In genomic region chr18:48879008-48879431, GRCh38 we compare ENCODE assay signal across 17 cellular contexts.
A peak's percentile ranks its signal among the peaks of the same experiment; 100 is the strongest.
DNase-seq lines count a peak whose midpoint lies in the region; ATAC-seq, FAIRE-seq and TF ChIP-seq lines count a peak whose summit lies in the region.
"Had no signal": no experiment of that assay in that cellular context is flagged by ENCODE, and none has a peak within 500 bp of the region (broad histone marks: within the 10 kb centered on the region; RNA-seq: fewer than 3 reads in every experiment).

No MANE protein-coding gene starts in this region.

- no peaks in the 10 kb centered on the region for H4K20me1 ChIP-seq in H1 (replicated peaks in 1 of 2; ENCODE audit: control insufficient read depth in 1 of 2, insufficient read depth in 2 of 2, low read length in 2 of 2)
- H4K20me1 ChIP-seq: BLaER1 had no signal

- POLR2A ChIA-PET in H1 (lab: Charles Lee; ENCODE audit: partially characterized antibody), result no interaction called here

- peak overlapping the region; percentile 78; the same call in 1 of the 2 replicates for H2BK5ac ChIP-seq in H1 (ENCODE audit: low read depth, low read length)

- ATAC-seq in lower lobe of right lung (peak; percentile 73 to 86), upper lobe of left lung (ENCODE audit: low FRiP score in 2 of 2) (peak; percentile 31 to 66)
- ATAC-seq: activated CD8-positive, alpha-beta T cell treated with anti-CD3 and anti-CD28 coated beads for 36 hours had no signal

- no peak overlapping the region for H2BK120ac ChIP-seq in H1 (replicated peaks; ENCODE audit: low read depth, low read length)

- 0 out of 3 replicates have a peak, but pooled peaks of 1 of the 2 experiments have one; percentile 31 for TF ChIP-seq EP300 in H1 (IDR thresholded peaks at IDR 0.05; ENCODE audit: borderline replicate concordance in 1 of 2, low read depth in 2 of 2, low read length in 2 of 2)
- TF ChIP-seq EP300 in upper lobe of left lung (IDR thresholded peaks at IDR 0.05), result no peak

- no peak overlapping the region for H2AK5ac ChIP-seq in H1 (ENCODE audit: low read depth, low read length)

- no peak for FAIRE-seq in H1 (lab: Jason Lieb, UNC)
- FAIRE-seq: islet of Langerhans, RCC 7860 had no signal

- no peak overlapping the region for H3K14ac ChIP-seq in H1 (ENCODE audit: insufficient read length)

- H3K79me2 ChIP-seq in H1 (ENCODE audit: control insufficient read depth in 1 of 2, insufficient read depth in 2 of 2, low read length in 2 of 2), result no peaks in the 10 kb centered on the region

- H4K5ac ChIP-seq in H1 (ENCODE audit: insufficient read length, low read depth, low read length), result no peak overlapping the region

- CTCF ChIA-PET in H1 (lab: Charles Lee; ENCODE audit: partially characterized antibody), result interaction anchor here (0.9 to 2.2 kb wide), 4 partner anchors 13 to 105 kb away, joined by 4 to 6 read pairs (median 5); no protein-coding TSS in a partner anchor

- TF ChIP-seq POLR2A in H1 (IDR thresholded peaks at IDR 0.05; ENCODE audit: control extremely low read depth in 1 of 2, low read depth in 2 of 2, low read length in 2 of 2), result no peak
- TF ChIP-seq POLR2A in upper lobe of left lung (IDR thresholded peaks at IDR 0.05), result no peak

- H2AFZ ChIP-seq in H1 (ENCODE audit: low read length), result 0 out of 2 replicates have a peak overlapping the region, but pooled peaks have one; percentile 11

- no peaks in the 10 kb centered on the region for H3K36me3 ChIP-seq in right atrium auricular region
- no peaks in the 10 kb centered on the region for H3K36me3 ChIP-seq in H1 (ENCODE audit: control insufficient read depth in 2 of 4, insufficient read depth in 4 of 4, low read length in 3 of 4)
- no peaks in the 10 kb centered on the region for H3K36me3 ChIP-seq in lower lobe of right lung
- H3K36me3 ChIP-seq in upper lobe of left lung, result no peaks in the 10 kb centered on the region
- H3K36me3 ChIP-seq: BLaER1 had no signal

- no peak overlapping the region for H3K23ac ChIP-seq in H1 (ENCODE audit: insufficient read length)

- no peak overlapping the region for H3K4ac ChIP-seq in H1 (replicated peaks; ENCODE audit: insufficient read length, low read depth, low read length)

- 0 out of 4 replicates have a peak, but pooled peaks of 1 of the 2 experiments have one; percentile 1 for TF ChIP-seq RAD21 in H1 (IDR thresholded peaks at IDR 0.05 in 1 of 2, conservative IDR thresholded peaks at IDR 0.05 in 1 of 2; ENCODE audit: low read depth in 2 of 2, low read length in 2 of 2)

- H3K4me3 ChIP-seq in right atrium auricular region (no peak overlapping the region), H1 (ENCODE audit: extremely low read depth in 1 of 4, insufficient read depth in 2 of 4, low read depth in 3 of 4, low read length in 4 of 4) (no peak overlapping the region; a peak in 1 of 8 replicates), lower lobe of right lung (peak overlapping the region; percentile 20), upper lobe of left lung (peak overlapping the region in 3 of 4 donors; percentile 18 to 29 (median 26))
- H3K4me3 ChIP-seq: BLaER1, testis had no signal

- intact Hi-C loops in cardiac septum (cut with DNase I) (no loop called here), lower lobe of right lung (cut with DNase I) (no loop called here)

- no peak overlapping the region for H3K9ac ChIP-seq in H1 (replicated peaks in 1 of 4; ENCODE audit: extremely low read depth in 1 of 4, low read depth in 3 of 4, low read length in 3 of 4)
- H3K9ac ChIP-seq: BLaER1 had no signal

- no peak overlapping the region for H4K8ac ChIP-seq in H1 (ENCODE audit: extremely low read depth, insufficient read depth, low read length)

- no peaks in the 10 kb centered on the region for H3K9me3 ChIP-seq in right atrium auricular region
- H3K9me3 ChIP-seq in H1 (ENCODE audit: insufficient read depth in 2 of 2, low read depth in 1 of 2, low read length in 1 of 2), result no peaks in the 10 kb centered on the region
- H3K9me3 ChIP-seq in lower lobe of right lung, result no peaks in the 10 kb centered on the region
- H3K9me3 ChIP-seq in upper lobe of left lung, result no peaks in the 10 kb centered on the region
- H3K9me3 ChIP-seq: BLaER1, testis had no signal

- peak overlapping the region; percentile 18 to 38; a peak in 3 of 4 replicates for H3K4me2 ChIP-seq in H1 (ENCODE audit: insufficient read depth in 1 of 2, low read depth in 2 of 2, low read length in 2 of 2)

- H2BK20ac ChIP-seq in H1 (ENCODE audit: low read length), result peak overlapping the region; percentile 90; the same call in 1 of the 2 replicates

- no peaks in the 10 kb centered on the region for H3K79me1 ChIP-seq in H1 (ENCODE audit: low read depth, low read length)

- no peak overlapping the region; the same call in 1 of the 2 replicates for H3K18ac ChIP-seq in H1 (ENCODE audit: extremely low read depth, low read length)

- H3K4me1 ChIP-seq in right atrium auricular region (peaks cover 0 to 17% of the 10 kb centered on the region in 2 donors), H1 (replicated peaks in 1 of 4; ENCODE audit: control insufficient read depth in 3 of 4, insufficient read depth in 4 of 4, low read length in 3 of 4) (peaks cover 0 to 13% (median 10%) of the 10 kb centered on the region in 4 experiments; a peak in 6 of 7 replicates), lower lobe of right lung (peaks cover 10% of the 10 kb centered on the region), upper lobe of left lung (peaks cover 0 to 13% (median 7%) of the 10 kb centered on the region in 4 donors)
- H3K4me1 ChIP-seq: testis had no signal

- H2BK15ac ChIP-seq in H1 (ENCODE audit: low read length), result no peak overlapping the region

- peak; percentile 66 for DNase-seq in cardiac septum (ENCODE audit: low spot score)
- DNase-seq in right atrium auricular region (ENCODE audit: low spot score), result no peak
- DNase-seq in H1 (ENCODE audit: low read depth in 1 of 2, low spot score in 2 of 2), result peak in 1 of 2 experiments; percentile 63
- DNase-seq in lower lobe of right lung, result peak; percentile 74
- DNase-seq in upper lobe of left lung, result peak; percentile 68 to 89
- no peak for DNase-seq in DMS114 treated with DMSO at 0.1 percent for 48 hours (lab: John Stamatoyannopoulos, UW; ENCODE audit: unreplicated experiment)
- no peak for DNase-seq in DMS153 (lab: John Stamatoyannopoulos, UW)
- DNase-seq in OCI-M1 (lab: John Stamatoyannopoulos, UW), result no peak
- DNase-seq: 8988T; activated CD8-positive, alpha-beta T cell treated with anti-CD3 and anti-CD28 coated beads for 36 hours; DMS79; NCI-H146; testis had no signal

- H3K27me3 ChIP-seq in right atrium auricular region, result no peaks in the 10 kb centered on the region
- 0 out of 7 replicates have a peak, but pooled peaks cover 0 to 4% (median 0%) of the 10 kb centered on the region in 4 experiments for H3K27me3 ChIP-seq in H1 (replicated peaks in 1 of 4; ENCODE audit: control insufficient read depth in 3 of 4, extremely low read depth in 1 of 4, insufficient read depth in 3 of 4, low read length in 3 of 4)
- no peaks in the 10 kb centered on the region for H3K27me3 ChIP-seq in lower lobe of right lung (ENCODE audit: low read depth)
- no peaks in the 10 kb centered on the region for H3K27me3 ChIP-seq in upper lobe of left lung
- H3K27me3 ChIP-seq: BLaER1, testis had no signal

- TF ChIP-seq CTCF in right atrium auricular region (IDR thresholded peaks at IDR 0.05) (no peak), H1 (IDR thresholded peaks at IDR 0.05; ENCODE audit: control extremely low read depth in 1 of 3, insufficient read depth in 1 of 3, low read depth in 1 of 3, low read length in 3 of 3) (no peak), lower lobe of right lung (IDR thresholded peaks at IDR 0.05) (no peak), upper lobe of left lung (IDR thresholded peaks at IDR 0.05) (no peak)

- H3K27ac ChIP-seq in right atrium auricular region, result no peak overlapping the region
- no peak overlapping the region for H3K27ac ChIP-seq in H1 (ENCODE audit: low read depth, low read length)
- peak overlapping the region; percentile 2 for H3K27ac ChIP-seq in lower lobe of right lung
- peak overlapping the region in 2 of 4 donors; percentile 6 to 20 for H3K27ac ChIP-seq in upper lobe of left lung
- H3K27ac ChIP-seq: BLaER1, testis, VCaP had no signal

- WGBS in H1 (ENCODE audit: extremely low coverage in 1 of 2, insufficient coverage in 1 of 2, insufficient read length in 1 of 2, insufficient replicate concordance in 2 of 2, low coverage in 1 of 2, low lambda C conversion rate in 2 of 2, missing lambda C conversion rate in 1 of 2), 2 experiments, result 52% methylated on average over 15 of the region's 15 CpGs; no CpG with 5 or more reads in 1 of the 2 experiments
- WGBS in upper lobe of left lung, 2 donors, result 51 to 62% methylated on average over 8 to 11 of the region's 15 CpGs

- H3K56ac ChIP-seq in H1 (replicated peaks; ENCODE audit: insufficient read length, low read depth, low read length), result no peak overlapping the region

- H4K91ac ChIP-seq in H1 (replicated peaks; ENCODE audit: insufficient read length, low read length), result no peak overlapping the region

- H2BK12ac ChIP-seq in H1 (ENCODE audit: low read depth, low read length), result no peak overlapping the region

- H3K23me2 ChIP-seq in H1 (ENCODE audit: low read depth, low read length), result no peaks in the 10 kb centered on the region

TF ChIP-seq in H1, 55 proteins besides CTCF, POLR2A, EP300 and RAD21:
- TF ChIP-seq CHD2 (IDR thresholded peaks at IDR 0.05; ENCODE audit: low read length) (peak; percentile 42; the same call in 1 of the 2 replicates), SP1 (IDR thresholded peaks at IDR 0.05; ENCODE audit: low read depth, low read length) (peak; percentile 80), KDM1A (IDR thresholded peaks at IDR 0.05; ENCODE audit: borderline replicate concordance, low read length) (no peak), ATF3 (IDR thresholded peaks at IDR 0.05; ENCODE audit: insufficient read depth, low read depth, low read length) (no peak), RBBP5 (IDR thresholded peaks at IDR 0.05; ENCODE audit: borderline replicate concordance, low read depth, low read length) (peak; percentile 79; the same call in 1 of the 2 replicates), MAX (IDR thresholded peaks at IDR 0.05) (no peak), MAFK (IDR thresholded peaks at IDR 0.05; ENCODE audit: low read depth, low read length) (no peak), POLR2AphosphoS5 (IDR thresholded peaks at IDR 0.05; ENCODE audit: low read depth, low read length) (no peak), TEAD4 (IDR thresholded peaks at IDR 0.05; ENCODE audit: low read depth, low read length) (0 out of 2 replicates have a peak, but pooled peaks have one; percentile 44), SIN3A (conservative IDR thresholded peaks at IDR 0.05 in 1 of 2, IDR thresholded peaks at IDR 0.05 in 1 of 2; ENCODE audit: low read depth in 1 of 2, low read length in 2 of 2) (no peak)

Comparison
In these comparisons a context has a peak if more than half of its experiments do, and no peak if none do; other contexts are left out.
1. DNase-seq: peak in cardiac septum (single experiment), lower lobe of right lung (single experiment) and upper lobe of left lung (2 of 2); none in right atrium auricular region (single experiment), DMS114 treated with DMSO at 0.1 percent for 48 hours (single experiment), DMS153 (single experiment) and OCI-M1 (single experiment).
2. H3K4me3 ChIP-seq: peak in lower lobe of right lung (single experiment) and upper lobe of left lung (3 of 4); none in right atrium auricular region (0 of 2) and H1 (0 of 4).